ENCODE assay signal across 1 cellular context in the genomic region with DNA sequence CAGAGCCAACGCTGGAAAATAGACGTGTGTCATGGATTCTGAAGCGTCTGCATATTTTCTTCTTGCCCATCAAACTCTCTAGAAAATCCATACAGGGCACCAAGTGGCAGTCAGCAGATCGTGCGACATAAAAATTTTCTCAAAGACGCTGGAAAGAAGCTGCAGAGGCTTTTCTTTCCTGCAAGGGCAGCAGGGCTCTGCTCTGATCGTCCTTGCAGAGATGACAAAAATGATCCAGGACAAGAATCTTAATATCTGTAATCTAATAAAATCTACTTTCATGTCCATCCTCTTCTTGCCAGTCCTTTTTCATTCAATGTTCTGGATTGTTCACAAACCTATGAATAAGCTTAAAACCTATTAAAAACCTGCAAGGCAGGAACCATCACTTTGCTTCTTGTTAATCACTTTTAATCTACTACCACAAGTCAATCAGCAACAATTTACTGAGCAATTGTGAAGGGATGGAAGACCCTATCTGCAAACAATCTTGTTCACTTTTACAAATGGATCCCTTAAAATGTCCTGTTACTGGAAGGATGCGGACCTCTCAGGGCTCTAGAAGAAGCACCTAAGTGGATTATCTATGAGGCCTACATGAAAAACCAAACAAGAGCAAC.
TF ChIP-seq lines count a peak whose summit lies in the region.

No MANE protein-coding gene starts in this region.

TF ChIP-seq in GM23338, 12 proteins besides CTCF, POLR2A, EP300 and RAD21 (continued from another document):
- TF ChIP-seq, protein P1, sequence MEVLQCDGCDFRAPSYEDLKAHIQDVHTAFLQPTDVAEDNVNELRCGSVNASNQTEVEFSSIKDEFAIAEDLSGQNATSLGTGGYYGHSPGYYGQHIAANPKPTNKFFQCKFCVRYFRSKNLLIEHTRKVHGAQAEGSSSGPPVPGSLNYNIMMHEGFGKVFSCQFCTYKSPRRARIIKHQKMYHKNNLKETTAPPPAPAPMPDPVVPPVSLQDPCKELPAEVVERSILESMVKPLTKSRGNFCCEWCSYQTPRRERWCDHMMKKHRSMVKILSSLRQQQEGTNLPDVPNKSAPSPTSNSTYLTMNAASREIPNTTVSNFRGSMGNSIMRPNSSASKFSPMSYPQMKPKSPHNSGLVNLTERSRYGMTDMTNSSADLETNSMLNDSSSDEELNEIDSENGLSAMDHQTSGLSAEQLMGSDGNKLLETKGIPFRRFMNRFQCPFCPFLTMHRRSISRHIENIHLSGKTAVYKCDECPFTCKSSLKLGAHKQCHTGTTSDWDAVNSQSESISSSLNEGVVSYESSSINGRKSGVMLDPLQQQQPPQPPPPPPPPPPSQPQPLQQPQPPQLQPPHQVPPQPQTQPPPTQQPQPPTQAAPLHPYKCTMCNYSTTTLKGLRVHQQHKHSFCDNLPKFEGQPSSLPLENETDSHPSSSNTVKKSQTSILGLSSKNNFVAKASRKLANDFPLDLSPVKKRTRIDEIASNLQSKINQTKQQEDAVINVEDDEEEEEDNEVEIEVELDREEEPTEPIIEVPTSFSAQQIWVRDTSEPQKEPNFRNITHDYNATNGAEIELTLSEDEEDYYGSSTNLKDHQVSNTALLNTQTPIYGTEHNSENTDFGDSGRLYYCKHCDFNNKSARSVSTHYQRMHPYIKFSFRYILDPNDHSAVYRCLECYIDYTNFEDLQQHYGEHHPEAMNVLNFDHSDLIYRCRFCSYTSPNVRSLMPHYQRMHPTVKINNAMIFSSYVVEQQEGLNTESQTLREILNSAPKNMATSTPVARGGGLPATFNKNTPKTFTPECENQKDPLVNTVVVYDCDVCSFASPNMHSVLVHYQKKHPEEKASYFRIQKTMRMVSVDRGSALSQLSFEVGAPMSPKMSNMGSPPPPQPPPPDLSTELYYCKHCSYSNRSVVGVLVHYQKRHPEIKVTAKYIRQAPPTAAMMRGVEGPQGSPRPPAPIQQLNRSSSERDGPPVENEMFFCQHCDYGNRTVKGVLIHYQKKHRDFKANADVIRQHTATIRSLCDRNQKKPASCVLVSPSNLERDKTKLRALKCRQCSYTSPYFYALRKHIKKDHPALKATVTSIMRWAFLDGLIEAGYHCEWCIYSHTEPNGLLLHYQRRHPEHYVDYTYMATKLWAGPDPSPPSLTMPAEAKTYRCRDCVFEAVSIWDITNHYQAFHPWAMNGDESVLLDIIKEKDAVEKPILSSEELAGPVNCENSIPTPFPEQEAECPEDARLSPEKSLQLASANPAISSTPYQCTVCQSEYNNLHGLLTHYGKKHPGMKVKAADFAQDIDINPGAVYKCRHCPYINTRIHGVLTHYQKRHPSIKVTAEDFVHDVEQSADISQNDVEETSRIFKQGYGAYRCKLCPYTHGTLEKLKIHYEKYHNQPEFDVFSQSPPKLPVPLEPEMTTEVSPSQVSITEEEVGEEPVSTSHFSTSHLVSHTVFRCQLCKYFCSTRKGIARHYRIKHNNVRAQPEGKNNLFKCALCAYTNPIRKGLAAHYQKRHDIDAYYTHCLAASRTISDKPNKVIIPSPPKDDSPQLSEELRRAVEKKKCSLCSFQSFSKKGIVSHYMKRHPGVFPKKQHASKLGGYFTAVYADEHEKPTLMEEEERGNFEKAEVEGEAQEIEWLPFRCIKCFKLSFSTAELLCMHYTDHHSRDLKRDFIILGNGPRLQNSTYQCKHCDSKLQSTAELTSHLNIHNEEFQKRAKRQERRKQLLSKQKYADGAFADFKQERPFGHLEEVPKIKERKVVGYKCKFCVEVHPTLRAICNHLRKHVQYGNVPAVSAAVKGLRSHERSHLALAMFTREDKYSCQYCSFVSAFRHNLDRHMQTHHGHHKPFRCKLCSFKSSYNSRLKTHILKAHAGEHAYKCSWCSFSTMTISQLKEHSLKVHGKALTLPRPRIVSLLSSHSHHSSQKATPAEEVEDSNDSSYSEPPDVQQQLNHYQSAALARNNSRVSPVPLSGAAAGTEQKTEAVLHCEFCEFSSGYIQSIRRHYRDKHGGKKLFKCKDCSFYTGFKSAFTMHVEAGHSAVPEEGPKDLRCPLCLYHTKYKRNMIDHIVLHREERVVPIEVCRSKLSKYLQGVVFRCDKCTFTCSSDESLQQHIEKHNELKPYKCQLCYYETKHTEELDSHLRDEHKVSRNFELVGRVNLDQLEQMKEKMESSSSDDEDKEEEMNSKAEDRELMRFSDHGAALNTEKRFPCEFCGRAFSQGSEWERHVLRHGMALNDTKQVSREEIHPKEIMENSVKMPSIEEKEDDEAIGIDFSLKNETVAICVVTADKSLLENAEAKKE (CRISPR knock-in tag; IDR thresholded peaks at IDR 0.05): no peak
- TF ChIP-seq EZH2phosphoT487 (IDR thresholded peaks at IDR 0.05; ENCODE audit: unreplicated experiment) (no peak), REST (IDR thresholded peaks at IDR 0.05; ENCODE audit: unreplicated experiment) (no peak), STAT1 (IDR thresholded peaks at IDR 0.05; ENCODE audit: unreplicated experiment) (no peak), JUNB (IDR thresholded peaks at IDR 0.05; ENCODE audit: unreplicated experiment) (no peak), NANOG (IDR thresholded peaks at IDR 0.05; ENCODE audit: borderline replicate concordance) (no peak), ZNF331 (CRISPR knock-in tag; IDR thresholded peaks at IDR 0.05; ENCODE audit: low read depth) (no peak), ZNF114 (CRISPR knock-in tag; IDR thresholded peaks at IDR 0.05) (no peak)
